In the genomic region with DNA sequence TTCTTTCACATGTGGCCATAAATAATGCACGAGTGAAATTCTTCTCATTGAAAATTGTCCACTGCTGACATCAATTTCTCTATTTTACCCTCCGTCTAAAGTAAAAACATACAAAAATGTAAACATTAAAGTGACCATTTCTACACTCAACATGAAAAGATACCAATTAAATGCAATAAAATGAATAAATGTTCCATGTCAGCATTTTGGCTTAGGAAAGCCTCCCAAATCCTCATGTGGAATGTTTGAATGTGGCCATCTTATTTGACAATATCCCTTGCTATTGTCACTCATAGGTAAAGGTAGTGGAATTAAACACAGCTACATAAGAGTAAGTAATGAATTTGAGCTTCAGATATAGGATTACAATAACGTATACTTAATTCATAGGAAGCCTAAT, we compare ENCODE assay signal across 8 cellular contexts.
"Had no signal": no experiment of that assay in that cellular context is flagged by ENCODE, and none has a peak within 500 bp of the region (broad histone marks: within the 10 kb centered on the region; RNA-seq: fewer than 3 reads in every experiment).

No MANE protein-coding gene starts in this region.

- ATAC-seq: GM12878 had no signal

- DNase-seq: GDM1, GF-D8 had no signal

- H3K4me3 ChIP-seq: GM12878 had no signal

- FAIRE-seq: G401.6, GM12878, GM12891, GM12892, GM18507, GM19239 had no signal
